In genomic region chr19:35436477-35437141, GRCh38 we compare ENCODE assay signal across 8 cellular contexts. TPM values are rescaled to one million over a fixed set of nuclear protein-coding genes. Genes with fewer than 3 reads are reported as not detected.
DNase-seq lines count a peak whose midpoint lies in the region; ATAC-seq, FAIRE-seq and TF ChIP-seq lines count a peak whose summit lies in the region.

No MANE protein-coding gene starts in this region.

- peak; percentile 77 for ATAC-seq in stimulated activated memory B cell treated with anti-CD40 and anti-IgM and Interleukin-4, amounts not matched to agents 10 μg/mL and 1 μg/mL and 100 μg/mL, for 72 hours
- ATAC-seq in GM18498 (IDR thresholded peaks at IDR 0.05; ENCODE audit: unreplicated experiment), result no peak

- peaks cover 36% of the 10 kb centered on the region for H3K4me1 Mint-ChIP-seq in stimulated activated memory B cell treated with anti-CD40 and anti-IgM and Interleukin-4, amounts not matched to agents 10 μg/mL and 1 μg/mL and 100 μg/mL, for 72 hours
- peaks cover 3% of the 10 kb centered on the region for H3K4me1 Mint-ChIP-seq in osteocyte (ENCODE audit: unreplicated experiment)

- DNase-seq in GM18507 (ENCODE audit: extremely low spot score, insufficient read length, low read depth) (no peak), glomerular visceral epithelial cell (ENCODE audit: extremely low spot score) (peak; percentile 53), osteocyte (ENCODE audit: extremely low spot score, unreplicated experiment) (no peak), NCI-H774 (lab: John Stamatoyannopoulos, UW) (no peak)

- TF ChIP-seq CTCF in 22Rv1 (IDR thresholded peaks at IDR 0.05) (no peak), VCaP (conservative IDR thresholded peaks at IDR 0.05) (no peak), osteocyte (IDR thresholded peaks at IDR 0.05) (no peak)

- no peak overlapping the region for H3K27ac Mint-ChIP-seq in stimulated activated memory B cell treated with anti-CD40 and anti-IgM and Interleukin-4, amounts not matched to agents 10 μg/mL and 1 μg/mL and 100 μg/mL, for 72 hours
- H3K27ac Mint-ChIP-seq in osteocyte (ENCODE audit: unreplicated experiment), result no peak overlapping the region

- H3K36me3 Mint-ChIP-seq in stimulated activated memory B cell treated with anti-CD40 and anti-IgM and Interleukin-4, amounts not matched to agents 10 μg/mL and 1 μg/mL and 100 μg/mL, for 72 hours, result peaks cover 7% of the 10 kb centered on the region
- H3K36me3 Mint-ChIP-seq in osteocyte (ENCODE audit: unreplicated experiment), result no peaks in the 10 kb centered on the region

- H3K4me3 Mint-ChIP-seq in stimulated activated memory B cell treated with anti-CD40 and anti-IgM and Interleukin-4, amounts not matched to agents 10 μg/mL and 1 μg/mL and 100 μg/mL, for 72 hours, result peak overlapping the region; percentile 55
- no peak overlapping the region for H3K4me3 Mint-ChIP-seq in osteocyte (ENCODE audit: unreplicated experiment)

- FAIRE-seq in GM18507 (lab: Jason Lieb, UNC), result peak; percentile 87

- H3K9me3 Mint-ChIP-seq in stimulated activated memory B cell treated with anti-CD40 and anti-IgM and Interleukin-4, amounts not matched to agents 10 μg/mL and 1 μg/mL and 100 μg/mL, for 72 hours, result peaks cover 7% of the 10 kb centered on the region
- peaks cover under 1% of the 10 kb centered on the region for H3K9me3 Mint-ChIP-seq in osteocyte (ENCODE audit: unreplicated experiment)

- H3K27me3 Mint-ChIP-seq in stimulated activated memory B cell treated with anti-CD40 and anti-IgM and Interleukin-4, amounts not matched to agents 10 μg/mL and 1 μg/mL and 100 μg/mL, for 72 hours, result peaks cover 20% of the 10 kb centered on the region
- peaks cover 5% of the 10 kb centered on the region for H3K27me3 Mint-ChIP-seq in osteocyte (ENCODE audit: unreplicated experiment)

- H3K27ac ChIP-seq in 22Rv1 (peak overlapping the region; percentile 27), VCaP (peak overlapping the region; percentile 100)

RNA-seq across cellular contexts. Expression of gene FFAR2, which starts 11.4 kb away (rescaled TPM):
- not detected in 2 replicates for total RNA-seq in osteocyte

RNA-seq across cellular contexts. Expression of gene KRTDAP, which starts 53.7 kb away (rescaled TPM):
- total RNA-seq in osteocyte, result not detected in 2 replicates
